ENCODE assay signal across 8 cellular contexts in the genomic region with DNA sequence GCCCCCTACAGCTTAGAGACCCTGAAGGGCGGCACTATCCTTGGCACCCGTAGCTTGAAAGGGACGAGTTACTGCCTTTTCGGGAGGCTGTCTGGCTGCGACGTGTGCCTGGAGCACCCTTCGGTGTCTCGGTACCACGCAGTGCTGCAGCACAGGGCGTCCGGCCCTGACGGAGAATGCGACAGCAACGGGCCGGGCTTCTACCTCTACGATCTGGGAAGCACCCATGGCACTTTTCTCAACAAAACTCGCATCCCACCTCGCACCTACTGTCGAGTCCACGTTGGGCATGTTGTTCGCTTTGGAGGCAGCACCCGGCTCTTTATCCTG. TPM values are rescaled to one million over a fixed set of nuclear protein-coding genes. Genes with fewer than 3 reads are reported as not detected.
A peak's percentile ranks its signal among the peaks of the same experiment; 100 is the strongest.
DNase-seq lines count a peak whose midpoint lies in the region; ATAC-seq and TF ChIP-seq lines count a peak whose summit lies in the region.

No MANE protein-coding gene starts in this region.

- peak overlapping the region; percentile 95 to 99 for H4K8ac ChIP-seq in IMR-90 (ENCODE audit: low read depth in 2 of 2, low read length in 2 of 2)

- no peaks in the 10 kb centered on the region for H3K9me3 Mint-ChIP-seq in memory B cell

- H3K4me1 Mint-ChIP-seq in memory B cell, result peaks cover 19% of the 10 kb centered on the region

- peak overlapping the region; percentile 99 for H3K4me2 ChIP-seq in IMR-90 (ENCODE audit: low read depth, low read length)

- H3K9me3 ChIP-seq in IMR-90 (ENCODE audit: control insufficient read depth, insufficient read depth, low read length), result no peaks in the 10 kb centered on the region
- H3K9me3 ChIP-seq in vagina, result no peaks in the 10 kb centered on the region

- TF ChIP-seq POLR2A in IMR-90 (IDR thresholded peaks at IDR 0.05; ENCODE audit: low read depth, low read length), result no peak
- TF ChIP-seq POLR2A in vagina (IDR thresholded peaks at IDR 0.05), result no peak

- peak overlapping the region; percentile 100 for H3K27ac Mint-ChIP-seq in memory B cell

- peak overlapping the region; percentile 100 for H3K4me3 Mint-ChIP-seq in memory B cell

- no peak overlapping the region; the same call in 1 of the 2 replicates for H4K91ac ChIP-seq in IMR-90 (ENCODE audit: insufficient read depth, low read depth, low read length)

- H2BK5ac ChIP-seq in IMR-90 (ENCODE audit: low read depth, low read length, poor library complexity, severe bottlenecking), result peak overlapping the region; percentile 97

- no peak overlapping the region; the same call in 1 of the 2 replicates for H3K56ac ChIP-seq in IMR-90 (ENCODE audit: extremely low read depth, insufficient read depth, low read length)

- H2BK120ac ChIP-seq in IMR-90 (ENCODE audit: low read depth, low read length), result no peak overlapping the region

- peak overlapping the region; percentile 88 for H4K5ac ChIP-seq in IMR-90 (ENCODE audit: low read depth, low read length)

- H2AK5ac ChIP-seq in IMR-90 (ENCODE audit: low read depth, low read length), result peak overlapping the region; percentile 10; the same call in 1 of the 2 replicates

- H3K9me1 ChIP-seq in IMR-90 (ENCODE audit: insufficient read depth, low read length), result peaks cover 6% of the 10 kb centered on the region; the same call in 1 of the 2 replicates

- H3K27ac ChIP-seq in IMR-90 (ENCODE audit: insufficient read depth, low read length) (peak overlapping the region; percentile 86), brain microvascular endothelial cell (peak overlapping the region; percentile 88), vagina (peak overlapping the region; percentile 92)

- no peak overlapping the region for H2BK15ac ChIP-seq in IMR-90 (ENCODE audit: low read depth, low read length)

- in situ Hi-C loops in IMR-90 (cut with MboI; ENCODE audit: low sequenced_read_pairs) (no loop called here), brain microvascular endothelial cell (cut with HindIII; ENCODE audit: low pct_ligation_motif_present, low sequenced_read_pairs) (no loop called here)

- no peaks in the 10 kb centered on the region for H3K27me3 ChIP-seq in IMR-90 (ENCODE audit: control insufficient read depth, insufficient read depth, low read length)
- no peaks in the 10 kb centered on the region for H3K27me3 ChIP-seq in brain microvascular endothelial cell (replicated peaks)
- H3K27me3 ChIP-seq in vagina, result no peaks in the 10 kb centered on the region

- no peak for TF ChIP-seq CTCF in IMR-90 (conservative IDR thresholded peaks at IDR 0.05; ENCODE audit: low read depth, low read length)
- no peak for TF ChIP-seq CTCF in brain microvascular endothelial cell (IDR thresholded peaks at IDR 0.05; ENCODE audit: low read depth, low read length, missing control alignments)
- TF ChIP-seq CTCF in vagina (IDR thresholded peaks at IDR 0.05), result no peak

- no peaks in the 10 kb centered on the region for H4K20me1 ChIP-seq in IMR-90 (ENCODE audit: insufficient read depth, low read length)

- H3K23ac ChIP-seq in IMR-90 (ENCODE audit: low read depth, low read length), result peak overlapping the region; percentile 23; the same call in 1 of the 2 replicates

- H3K36me3 Mint-ChIP-seq in memory B cell, result peaks cover 22% of the 10 kb centered on the region

- no peaks in the 10 kb centered on the region for H3K27me3 Mint-ChIP-seq in memory B cell

- H2AK9ac ChIP-seq in IMR-90 (replicated peaks; ENCODE audit: low read depth, low read length, poor library complexity), result peak overlapping the region; percentile 85

- H3K14ac ChIP-seq in IMR-90 (replicated peaks; ENCODE audit: low read depth, low read length), result 0 out of 2 replicates have a peak overlapping the region, but pooled peaks have one; percentile 19

- H3K4me1 ChIP-seq in IMR-90 (ENCODE audit: control insufficient read depth, insufficient read depth, low read length) (peaks cover 5% of the 10 kb centered on the region), vagina (peaks cover 34% of the 10 kb centered on the region)

- no peak overlapping the region for H2BK20ac ChIP-seq in IMR-90 (ENCODE audit: low read depth, low read length)

- CTCF ChIA-PET in IMR-90 (lab: Yijun Ruan, JAX), result no interaction called here

- peak; percentile 39 for DNase-seq in DMS53 (lab: John Stamatoyannopoulos, UW)
- DNase-seq in DMS53 treated with DMSO at 0.1 percent for 48 hours (lab: John Stamatoyannopoulos, UW; ENCODE audit: unreplicated experiment), result no peak
- no peak for DNase-seq in IMR-90
- DNase-seq in brain microvascular endothelial cell, result no peak
- peak in 1 of 2 donors; percentile 7 for DNase-seq in memory B cell (ENCODE audit: low spot score in 2 of 2)
- DNase-seq in vagina (ENCODE audit: extremely low spot score in 2 of 2), result no peak
- DNase-seq in stimulated activated CD8-positive, alpha-beta memory T cell treated with anti-CD3 and anti-CD28 coated beads, Interleukin-4, amount 100 ng/mL, for 48 hours, result no peak
- DNase-seq in UCSD-AML1 (lab: John Stamatoyannopoulos, UW; ENCODE audit: unreplicated experiment), result no peak

- POLR2A ChIA-PET in IMR-90 (lab: Charles Lee; ENCODE audit: unreplicated experiment), result no interaction called here

- no peak overlapping the region for H3K18ac ChIP-seq in IMR-90 (ENCODE audit: low read depth, low read length)

- ATAC-seq in IMR-90 (ENCODE audit: low read depth) (peak; percentile 31), memory B cell (ENCODE audit: low read depth) (peak; percentile 8)

- no peak for TF ChIP-seq RAD21 in IMR-90 (IDR thresholded peaks at IDR 0.05; ENCODE audit: low read length)

- peak overlapping the region; percentile 100 for H2AFZ ChIP-seq in IMR-90 (replicated peaks; ENCODE audit: low read length, poor library complexity)

- H3K4ac ChIP-seq in IMR-90 (ENCODE audit: low read depth, low read length), result peak overlapping the region; percentile 55

- H3K79me1 ChIP-seq in IMR-90 (ENCODE audit: low read depth in 1 of 2, low read length in 2 of 2), result peaks cover 15 to 41% of the 10 kb centered on the region in 2 experiments

- no TSS peak for BruUV-seq in IMR-90 (replicated peaks; lab: Mats Ljungman, UMichigan)

- H3K9ac ChIP-seq in IMR-90 (ENCODE audit: low read depth, low read length), result peak overlapping the region; percentile 93

- dilution Hi-C loops in IMR-90 (cut with HindIII; ENCODE audit: low sequenced_read_pairs, unreplicated experiment), result no loop called here

- peaks cover 15% of the 10 kb centered on the region for H3K36me3 ChIP-seq in IMR-90 (ENCODE audit: control insufficient read depth, insufficient read depth, low read length)
- H3K36me3 ChIP-seq in brain microvascular endothelial cell (replicated peaks), result peaks cover 24% of the 10 kb centered on the region
- H3K36me3 ChIP-seq in vagina, result peaks cover 0 to 50% of the 10 kb centered on the region in 2 donors

- WGBS in IMR-90 (ENCODE audit: extremely low coverage in 2 of 2, insufficient read length in 1 of 2), 2 experiments, result 4% methylated on average over 17 of the region's 22 CpGs; no CpG with 5 or more reads in 1 of the 2 experiments

- peak overlapping the region; percentile 85 for H3K4me3 ChIP-seq in IMR-90 (ENCODE audit: insufficient read depth, low read depth, low read length)
- peak overlapping the region; percentile 95 for H3K4me3 ChIP-seq in brain microvascular endothelial cell (ENCODE audit: low read depth, low read length)
- peak overlapping the region; percentile 93 to 96 for H3K4me3 ChIP-seq in vagina

- intact Hi-C loops in IMR-90 (cut with micrococcal nuclease), result no loop called here
- intact Hi-C loops in vagina (cut with DNase I), result no loop called here

TF ChIP-seq in IMR-90, 13 proteins besides CTCF, POLR2A, EP300 and RAD21:
- no peak for TF ChIP-seq MAFK (IDR thresholded peaks at IDR 0.05; ENCODE audit: low read depth, low read length)
- TF ChIP-seq NFE2L2 (IDR thresholded peaks at IDR 0.05; ENCODE audit: low read depth, low read length), result no peak
- TF ChIP-seq SMC3 (IDR thresholded peaks at IDR 0.05; ENCODE audit: low read depth, low read length), result no peak
- no peak for TF ChIP-seq CEBPB (IDR thresholded peaks at IDR 0.05; ENCODE audit: low read depth, low read length)
TF ChIP-seq in IMR-90: peak in this region for 0.

RNA-seq across cellular contexts. Expression of a gene that starts 0.5 kb away (rescaled TPM):
- total RNA-seq in IMR-90 (2012; rRNA removed) (11.7 and 17.8 TPM in 2 replicates), vagina (21.9 TPM)
- 13.3 and 13.6 TPM in 2 replicates for polyA plus RNA-seq in IMR-90 (2012; rRNA removed)
- 4.5 and 5.5 TPM in 2 replicates for polyA plus RNA-seq in IMR-90 (2012; cell fraction: cytosol; rRNA removed)
- 8.7 and 10.3 TPM in 2 replicates for polyA plus RNA-seq in IMR-90 (2012; cell fraction: nucleus; rRNA removed; ENCODE audit: low replicate concordance)

RNA-seq across cellular contexts. Expression of a gene that starts 0.8 kb away (rescaled TPM):
- total RNA-seq in IMR-90 (2012; rRNA removed), result 16.7 and 23.1 TPM in 2 replicates
- polyA plus RNA-seq in IMR-90 (2012; rRNA removed), result 31.3 and 33.4 TPM in 2 replicates
- polyA plus RNA-seq in IMR-90 (2012; cell fraction: cytosol; rRNA removed), result 12.7 and 15.6 TPM in 2 replicates
- polyA plus RNA-seq in IMR-90 (2012; cell fraction: nucleus; rRNA removed; ENCODE audit: low replicate concordance), result 61.5 and 126 TPM in 2 replicates
- 26.5 TPM for total RNA-seq in vagina

RNA-seq across cellular contexts. Expression of a gene that starts 35.4 kb away (rescaled TPM):
- 53.0 and 63.8 TPM in 2 replicates for total RNA-seq in IMR-90 (2012; rRNA removed)
- polyA plus RNA-seq in IMR-90 (2012; rRNA removed), result 34.9 and 37.8 TPM in 2 replicates
- 15.2 and 19.7 TPM in 2 replicates for polyA plus RNA-seq in IMR-90 (2012; cell fraction: cytosol; rRNA removed)
- polyA plus RNA-seq in IMR-90 (2012; cell fraction: nucleus; rRNA removed; ENCODE audit: low replicate concordance), result 6.3 and 28.2 TPM in 2 replicates
- total RNA-seq in vagina, result 30.0 TPM

RNA-seq across cellular contexts. Expression of a gene that starts 35.4 kb away (rescaled TPM):
- 2.0 and 2.2 TPM in 2 replicates for total RNA-seq in IMR-90 (2012; rRNA removed)
- polyA plus RNA-seq in IMR-90 (2012; rRNA removed), result 0.65 and 0.67 TPM in 2 replicates
- 0.12 and 0.47 TPM in 2 replicates for polyA plus RNA-seq in IMR-90 (2012; cell fraction: cytosol; rRNA removed)
- 0.72 and 1.5 TPM in 2 replicates for polyA plus RNA-seq in IMR-90 (2012; cell fraction: nucleus; rRNA removed; ENCODE audit: low replicate concordance)
- 2.5 TPM for total RNA-seq in vagina
